In genomic region chr3:133746722-133747086, GRCh38 we compare ENCODE assay signal across 2 cellular contexts.
TF ChIP-seq lines count a peak whose summit lies in the region.

No MANE protein-coding gene starts in this region.

TF ChIP-seq in GM23338, 12 proteins besides CTCF, POLR2A, EP300 and RAD21 (continued from another document):
- TF ChIP-seq, protein P1, sequence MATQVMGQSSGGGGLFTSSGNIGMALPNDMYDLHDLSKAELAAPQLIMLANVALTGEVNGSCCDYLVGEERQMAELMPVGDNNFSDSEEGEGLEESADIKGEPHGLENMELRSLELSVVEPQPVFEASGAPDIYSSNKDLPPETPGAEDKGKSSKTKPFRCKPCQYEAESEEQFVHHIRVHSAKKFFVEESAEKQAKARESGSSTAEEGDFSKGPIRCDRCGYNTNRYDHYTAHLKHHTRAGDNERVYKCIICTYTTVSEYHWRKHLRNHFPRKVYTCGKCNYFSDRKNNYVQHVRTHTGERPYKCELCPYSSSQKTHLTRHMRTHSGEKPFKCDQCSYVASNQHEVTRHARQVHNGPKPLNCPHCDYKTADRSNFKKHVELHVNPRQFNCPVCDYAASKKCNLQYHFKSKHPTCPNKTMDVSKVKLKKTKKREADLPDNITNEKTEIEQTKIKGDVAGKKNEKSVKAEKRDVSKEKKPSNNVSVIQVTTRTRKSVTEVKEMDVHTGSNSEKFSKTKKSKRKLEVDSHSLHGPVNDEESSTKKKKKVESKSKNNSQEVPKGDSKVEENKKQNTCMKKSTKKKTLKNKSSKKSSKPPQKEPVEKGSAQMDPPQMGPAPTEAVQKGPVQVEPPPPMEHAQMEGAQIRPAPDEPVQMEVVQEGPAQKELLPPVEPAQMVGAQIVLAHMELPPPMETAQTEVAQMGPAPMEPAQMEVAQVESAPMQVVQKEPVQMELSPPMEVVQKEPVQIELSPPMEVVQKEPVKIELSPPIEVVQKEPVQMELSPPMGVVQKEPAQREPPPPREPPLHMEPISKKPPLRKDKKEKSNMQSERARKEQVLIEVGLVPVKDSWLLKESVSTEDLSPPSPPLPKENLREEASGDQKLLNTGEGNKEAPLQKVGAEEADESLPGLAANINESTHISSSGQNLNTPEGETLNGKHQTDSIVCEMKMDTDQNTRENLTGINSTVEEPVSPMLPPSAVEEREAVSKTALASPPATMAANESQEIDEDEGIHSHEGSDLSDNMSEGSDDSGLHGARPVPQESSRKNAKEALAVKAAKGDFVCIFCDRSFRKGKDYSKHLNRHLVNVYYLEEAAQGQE (IDR thresholded peaks at IDR 0.05; ENCODE audit: unreplicated experiment) = no peak
- TF ChIP-seq CREB1 (CRISPR knock-in tag; IDR thresholded peaks at IDR 0.05; ENCODE audit: low read depth) = no peak
- no peak for TF ChIP-seq ETS1 (IDR thresholded peaks at IDR 0.05)
- TF ChIP-seq, protein P2, sequence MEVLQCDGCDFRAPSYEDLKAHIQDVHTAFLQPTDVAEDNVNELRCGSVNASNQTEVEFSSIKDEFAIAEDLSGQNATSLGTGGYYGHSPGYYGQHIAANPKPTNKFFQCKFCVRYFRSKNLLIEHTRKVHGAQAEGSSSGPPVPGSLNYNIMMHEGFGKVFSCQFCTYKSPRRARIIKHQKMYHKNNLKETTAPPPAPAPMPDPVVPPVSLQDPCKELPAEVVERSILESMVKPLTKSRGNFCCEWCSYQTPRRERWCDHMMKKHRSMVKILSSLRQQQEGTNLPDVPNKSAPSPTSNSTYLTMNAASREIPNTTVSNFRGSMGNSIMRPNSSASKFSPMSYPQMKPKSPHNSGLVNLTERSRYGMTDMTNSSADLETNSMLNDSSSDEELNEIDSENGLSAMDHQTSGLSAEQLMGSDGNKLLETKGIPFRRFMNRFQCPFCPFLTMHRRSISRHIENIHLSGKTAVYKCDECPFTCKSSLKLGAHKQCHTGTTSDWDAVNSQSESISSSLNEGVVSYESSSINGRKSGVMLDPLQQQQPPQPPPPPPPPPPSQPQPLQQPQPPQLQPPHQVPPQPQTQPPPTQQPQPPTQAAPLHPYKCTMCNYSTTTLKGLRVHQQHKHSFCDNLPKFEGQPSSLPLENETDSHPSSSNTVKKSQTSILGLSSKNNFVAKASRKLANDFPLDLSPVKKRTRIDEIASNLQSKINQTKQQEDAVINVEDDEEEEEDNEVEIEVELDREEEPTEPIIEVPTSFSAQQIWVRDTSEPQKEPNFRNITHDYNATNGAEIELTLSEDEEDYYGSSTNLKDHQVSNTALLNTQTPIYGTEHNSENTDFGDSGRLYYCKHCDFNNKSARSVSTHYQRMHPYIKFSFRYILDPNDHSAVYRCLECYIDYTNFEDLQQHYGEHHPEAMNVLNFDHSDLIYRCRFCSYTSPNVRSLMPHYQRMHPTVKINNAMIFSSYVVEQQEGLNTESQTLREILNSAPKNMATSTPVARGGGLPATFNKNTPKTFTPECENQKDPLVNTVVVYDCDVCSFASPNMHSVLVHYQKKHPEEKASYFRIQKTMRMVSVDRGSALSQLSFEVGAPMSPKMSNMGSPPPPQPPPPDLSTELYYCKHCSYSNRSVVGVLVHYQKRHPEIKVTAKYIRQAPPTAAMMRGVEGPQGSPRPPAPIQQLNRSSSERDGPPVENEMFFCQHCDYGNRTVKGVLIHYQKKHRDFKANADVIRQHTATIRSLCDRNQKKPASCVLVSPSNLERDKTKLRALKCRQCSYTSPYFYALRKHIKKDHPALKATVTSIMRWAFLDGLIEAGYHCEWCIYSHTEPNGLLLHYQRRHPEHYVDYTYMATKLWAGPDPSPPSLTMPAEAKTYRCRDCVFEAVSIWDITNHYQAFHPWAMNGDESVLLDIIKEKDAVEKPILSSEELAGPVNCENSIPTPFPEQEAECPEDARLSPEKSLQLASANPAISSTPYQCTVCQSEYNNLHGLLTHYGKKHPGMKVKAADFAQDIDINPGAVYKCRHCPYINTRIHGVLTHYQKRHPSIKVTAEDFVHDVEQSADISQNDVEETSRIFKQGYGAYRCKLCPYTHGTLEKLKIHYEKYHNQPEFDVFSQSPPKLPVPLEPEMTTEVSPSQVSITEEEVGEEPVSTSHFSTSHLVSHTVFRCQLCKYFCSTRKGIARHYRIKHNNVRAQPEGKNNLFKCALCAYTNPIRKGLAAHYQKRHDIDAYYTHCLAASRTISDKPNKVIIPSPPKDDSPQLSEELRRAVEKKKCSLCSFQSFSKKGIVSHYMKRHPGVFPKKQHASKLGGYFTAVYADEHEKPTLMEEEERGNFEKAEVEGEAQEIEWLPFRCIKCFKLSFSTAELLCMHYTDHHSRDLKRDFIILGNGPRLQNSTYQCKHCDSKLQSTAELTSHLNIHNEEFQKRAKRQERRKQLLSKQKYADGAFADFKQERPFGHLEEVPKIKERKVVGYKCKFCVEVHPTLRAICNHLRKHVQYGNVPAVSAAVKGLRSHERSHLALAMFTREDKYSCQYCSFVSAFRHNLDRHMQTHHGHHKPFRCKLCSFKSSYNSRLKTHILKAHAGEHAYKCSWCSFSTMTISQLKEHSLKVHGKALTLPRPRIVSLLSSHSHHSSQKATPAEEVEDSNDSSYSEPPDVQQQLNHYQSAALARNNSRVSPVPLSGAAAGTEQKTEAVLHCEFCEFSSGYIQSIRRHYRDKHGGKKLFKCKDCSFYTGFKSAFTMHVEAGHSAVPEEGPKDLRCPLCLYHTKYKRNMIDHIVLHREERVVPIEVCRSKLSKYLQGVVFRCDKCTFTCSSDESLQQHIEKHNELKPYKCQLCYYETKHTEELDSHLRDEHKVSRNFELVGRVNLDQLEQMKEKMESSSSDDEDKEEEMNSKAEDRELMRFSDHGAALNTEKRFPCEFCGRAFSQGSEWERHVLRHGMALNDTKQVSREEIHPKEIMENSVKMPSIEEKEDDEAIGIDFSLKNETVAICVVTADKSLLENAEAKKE (CRISPR knock-in tag; IDR thresholded peaks at IDR 0.05) = no peak
- TF ChIP-seq NANOG (IDR thresholded peaks at IDR 0.05; ENCODE audit: borderline replicate concordance) = no peak
- no peak for TF ChIP-seq ZNF331 (CRISPR knock-in tag; IDR thresholded peaks at IDR 0.05; ENCODE audit: low read depth)
- TF ChIP-seq STAT1 (IDR thresholded peaks at IDR 0.05; ENCODE audit: unreplicated experiment) = no peak
- no peak for TF ChIP-seq ZNF114 (CRISPR knock-in tag; IDR thresholded peaks at IDR 0.05)
- no peak for TF ChIP-seq EZH2 (IDR thresholded peaks at IDR 0.05; ENCODE audit: low read depth, unreplicated experiment)

TF ChIP-seq in WTC11, 78 proteins besides CTCF, POLR2A, EP300 and RAD21 (continued from another document):
- TF ChIP-seq, protein P3, sequence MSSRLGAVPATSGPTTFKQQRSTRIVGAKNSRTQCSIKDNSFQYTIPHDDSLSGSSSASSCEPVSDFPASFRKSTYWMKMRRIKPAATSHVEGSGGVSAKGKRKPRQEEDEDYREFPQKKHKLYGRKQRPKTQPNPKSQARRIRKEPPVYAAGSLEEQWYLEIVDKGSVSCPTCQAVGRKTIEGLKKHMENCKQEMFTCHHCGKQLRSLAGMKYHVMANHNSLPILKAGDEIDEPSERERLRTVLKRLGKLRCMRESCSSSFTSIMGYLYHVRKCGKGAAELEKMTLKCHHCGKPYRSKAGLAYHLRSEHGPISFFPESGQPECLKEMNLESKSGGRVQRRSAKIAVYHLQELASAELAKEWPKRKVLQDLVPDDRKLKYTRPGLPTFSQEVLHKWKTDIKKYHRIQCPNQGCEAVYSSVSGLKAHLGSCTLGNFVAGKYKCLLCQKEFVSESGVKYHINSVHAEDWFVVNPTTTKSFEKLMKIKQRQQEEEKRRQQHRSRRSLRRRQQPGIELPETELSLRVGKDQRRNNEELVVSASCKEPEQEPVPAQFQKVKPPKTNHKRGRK (CRISPR knock-in tag; IDR thresholded peaks at IDR 0.05; ENCODE audit: borderline replicate concordance) = no peak
- TF ChIP-seq KAT7 (CRISPR knock-in tag; IDR thresholded peaks at IDR 0.05; ENCODE audit: borderline replicate concordance) = no peak
- TF ChIP-seq SP1 (CRISPR knock-in tag; conservative IDR thresholded peaks at IDR 0.05) = no peak
- TF ChIP-seq NR1H2 (CRISPR knock-in tag; IDR thresholded peaks at IDR 0.05) = no peak
- TF ChIP-seq ZNF138 (CRISPR knock-in tag; conservative IDR thresholded peaks at IDR 0.05) = no peak
- TF ChIP-seq NR3C1 (CRISPR knock-in tag; conservative IDR thresholded peaks at IDR 0.05; ENCODE audit: low read depth) = no peak
- no peak for TF ChIP-seq SOX15 (CRISPR knock-in tag; IDR thresholded peaks at IDR 0.05)
